In genomic region chr3:39141211-39141995, GRCh38 we compare ENCODE assay signal across 10 cellular contexts. TPM values are rescaled to one million over a fixed set of nuclear protein-coding genes. Genes with fewer than 3 reads are reported as not detected.
DNase-seq lines count a peak whose midpoint lies in the region; ATAC-seq, FAIRE-seq and TF ChIP-seq lines count a peak whose summit lies in the region.
"Had no signal": no experiment of that assay in that cellular context is flagged by ENCODE, and none has a peak within 500 bp of the region (broad histone marks: within the 10 kb centered on the region; RNA-seq: fewer than 3 reads in every experiment).

No MANE protein-coding gene starts in this region.

- H3K4me2 ChIP-seq in astrocyte (ENCODE audit: low read length) (peak overlapping the region; percentile 21), HepG2 (ENCODE audit: low read depth, low read length) (no peak overlapping the region)

- H3K9me3 ChIP-seq in astrocyte (ENCODE audit: insufficient read depth, low read depth, low read length) (no peaks in the 10 kb centered on the region), HepG2 (ENCODE audit: low read length) (no peaks in the 10 kb centered on the region), upper lobe of left lung (no peaks in the 10 kb centered on the region)
- H3K9me3 ChIP-seq: SJSA1 had no signal

- H3K4me1 ChIP-seq in astrocyte (ENCODE audit: insufficient read depth, low read length) (peaks cover 19% of the 10 kb centered on the region), HepG2 (ENCODE audit: insufficient read depth, low read length) (peaks cover 1% of the 10 kb centered on the region), upper lobe of left lung (peaks cover 65 to 83% (median 80%) of the 10 kb centered on the region in 4 donors)

- H3K27me3 ChIP-seq in astrocyte (ENCODE audit: insufficient read depth, low read length), result no peaks in the 10 kb centered on the region
- no peaks in the 10 kb centered on the region for H3K27me3 ChIP-seq in HepG2 (ENCODE audit: control insufficient read depth in 1 of 2, insufficient read depth in 2 of 2, low read length in 2 of 2)
- H3K27me3 ChIP-seq in upper lobe of left lung, result no peaks in the 10 kb centered on the region
- H3K27me3 ChIP-seq: SJSA1 had no signal

- intact Hi-C loops in HepG2 (cut with micrococcal nuclease; ENCODE audit: unreplicated experiment), result no loop called here

- H4K20me1 ChIP-seq in astrocyte (ENCODE audit: insufficient read depth, low read length), result peaks cover 90% of the 10 kb centered on the region
- peaks cover 4% of the 10 kb centered on the region; the same call in 1 of the 2 replicates for H4K20me1 ChIP-seq in HepG2 (ENCODE audit: insufficient read depth, low read length)

- CTCF ChIA-PET in activated CD4-positive, alpha-beta T cell treated with anti-CD3 and anti-CD28 coated beads, Interleukin-2, amount 10 ng/mL, durations not matched to agents 7 days and 5 days (lab: Charles Lee), result interaction anchor here (1.1 to 1.3 kb wide), 3 partner anchors 8 to 17 kb away, joined by 3 to 4 read pairs (median 3); no protein-coding TSS in a partner anchor
- CTCF ChIA-PET in HepG2 (lab: Yijun Ruan, JAX; ENCODE audit: low intra/inter-chr PET ratio, low total read pairs), result no interaction called here

- TF ChIP-seq RAD21 in HepG2 (CRISPR knock-in tag; IDR thresholded peaks at IDR 0.05), result no peak

- H3K27ac ChIP-seq in astrocyte (ENCODE audit: low read depth, low read length), result no peak overlapping the region
- no peak overlapping the region for H3K27ac ChIP-seq in HepG2 (ENCODE audit: extremely low read length, insufficient read depth, low read length)
- H3K27ac ChIP-seq in upper lobe of left lung, result peak overlapping the region; percentile 66 to 87 (median 78)
- H3K27ac ChIP-seq: SJSA1 had no signal

- H3K9ac ChIP-seq in astrocyte (ENCODE audit: low read length) (no peak overlapping the region), HepG2 (ENCODE audit: insufficient read depth, low read depth, low read length) (no peak overlapping the region)

- FAIRE-seq in astrocyte (lab: Jason Lieb, UNC) (no peak), HepG2 (lab: Jason Lieb, UNC) (no peak)
- FAIRE-seq: islet of Langerhans had no signal

- TF ChIP-seq EP300 in HepG2 (IDR thresholded peaks at IDR 0.05; ENCODE audit: low read depth in 2 of 2, low read length in 2 of 2) (no peak), HepG2 (CRISPR knock-in tag; IDR thresholded peaks at IDR 0.05; ENCODE audit: borderline replicate concordance) (no peak), upper lobe of left lung (IDR thresholded peaks at IDR 0.05) (peak in 1 of 4 donors; percentile 89)

- 97% methylated on average over 3 of the region's 3 CpGs for WGBS in HepG2 (ENCODE audit: low lambda C conversion rate)
- 11 to 38% methylated on average over 1 to 2 of the region's 3 CpGs for WGBS in upper lobe of left lung, 2 donors

- H2AFZ ChIP-seq in astrocyte (ENCODE audit: low read depth, low read length) (no peak overlapping the region), HepG2 (ENCODE audit: low read length) (no peak overlapping the region)

- peaks cover 60% of the 10 kb centered on the region for H3K36me3 ChIP-seq in astrocyte (ENCODE audit: insufficient read depth, low read length)
- peaks cover 26 to 48% of the 10 kb centered on the region in 2 experiments; a peak in 4 of 5 replicates for H3K36me3 ChIP-seq in HepG2 (replicated peaks in 1 of 2; ENCODE audit: control insufficient read depth in 1 of 2, insufficient read depth in 2 of 2, low read length in 2 of 2)
- H3K36me3 ChIP-seq in upper lobe of left lung, result peaks cover 24 to 97% (median 65%) of the 10 kb centered on the region in 4 donors

- no peaks in the 10 kb centered on the region for H3K9me3 Mint-ChIP-seq in activated CD4-positive, alpha-beta T cell treated with anti-CD3 and anti-CD28 coated beads, Interleukin-2, amount 10 ng/mL, durations not matched to agents 7 days and 5 days
- H3K9me3 Mint-ChIP-seq in astrocyte (ENCODE audit: unreplicated experiment), result no peaks in the 10 kb centered on the region

- peaks cover 28% of the 10 kb centered on the region for H3K4me1 Mint-ChIP-seq in activated CD4-positive, alpha-beta T cell treated with anti-CD3 and anti-CD28 coated beads, Interleukin-2, amount 10 ng/mL, durations not matched to agents 7 days and 5 days
- H3K4me1 Mint-ChIP-seq in astrocyte (ENCODE audit: low read depth, unreplicated experiment), result peaks cover 57% of the 10 kb centered on the region

- POLR2A ChIA-PET in activated CD4-positive, alpha-beta T cell treated with anti-CD3 and anti-CD28 coated beads, Interleukin-2, amount 10 ng/mL, durations not matched to agents 7 days and 5 days (lab: Charles Lee), result no interaction called here
- POLR2A ChIA-PET in HepG2 (lab: Yijun Ruan, JAX), result interaction anchor here (0.6 kb wide), 1 partner anchor 40 kb away, joined by 3 read pairs; no protein-coding TSS in a partner anchor

- TF ChIP-seq CTCF in astrocyte (IDR thresholded peaks at IDR 0.05; ENCODE audit: insufficient read depth, low read depth, low read length) (no peak), HepG2 (CRISPR knock-in tag; IDR thresholded peaks at IDR 0.05) (no peak), upper lobe of left lung (IDR thresholded peaks at IDR 0.05) (no peak)

- peak; percentile 21 for ATAC-seq in HepG2
- peak; percentile 54 to 85 for ATAC-seq in upper lobe of left lung (ENCODE audit: low FRiP score in 2 of 2)
- ATAC-seq in GM19467 (IDR thresholded peaks at IDR 0.05; ENCODE audit: unreplicated experiment), result no peak

- no peak overlapping the region for H3K4me3 ChIP-seq in astrocyte (ENCODE audit: insufficient read depth, low read depth, low read length)
- H3K4me3 ChIP-seq in HepG2 (replicated peaks in 1 of 3; ENCODE audit: insufficient read depth in 1 of 3, low read depth in 2 of 3, low read length in 3 of 3), result no peak overlapping the region
- no peak overlapping the region for H3K4me3 ChIP-seq in upper lobe of left lung
- H3K4me3 ChIP-seq: SJSA1 had no signal

- no peak for DNase-seq in activated CD4-positive, alpha-beta T cell treated with anti-CD3 and anti-CD28 coated beads, Interleukin-2, amount 10 ng/mL, durations not matched to agents 7 days and 5 days
- no peak for DNase-seq in activated CD4-positive, alpha-beta T cell treated with anti-CD3 and anti-CD28 coated beads for 1 hour
- peak; percentile 38 for DNase-seq in astrocyte (ENCODE audit: low read depth)
- DNase-seq in HepG2 (ENCODE audit: low spot score), result no peak
- peak; percentile 84 to 92 for DNase-seq in upper lobe of left lung
- no peak for DNase-seq in GM19240 (ENCODE audit: insufficient read length, low spot score)
- no peak for DNase-seq in stimulated activated CD8-positive, alpha-beta memory T cell treated with anti-CD3 and anti-CD28 coated beads, Interleukin-4, amount 100 ng/mL, for 48 hours

- no TSS peak for BruUV-seq in HepG2 (replicated peaks; lab: Mats Ljungman, UMichigan)

- in situ Hi-C loops in HepG2 (cut with HindIII; ENCODE audit: extremely low pct_ligation_motif_present, low pct_unique_long_range_greater_than_20kb), result no loop called here

- H3K4me3 Mint-ChIP-seq in activated CD4-positive, alpha-beta T cell treated with anti-CD3 and anti-CD28 coated beads, Interleukin-2, amount 10 ng/mL, durations not matched to agents 7 days and 5 days, result no peak overlapping the region
- H3K4me3 Mint-ChIP-seq in astrocyte (ENCODE audit: unreplicated experiment), result no peak overlapping the region

- TF ChIP-seq POLR2A in HepG2 (IDR thresholded peaks at IDR 0.05; ENCODE audit: insufficient read depth in 1 of 2, low read depth in 2 of 2, low read length in 2 of 2) (peak in 1 of 2 experiments; percentile 29; a peak in 1 of 4 replicates), upper lobe of left lung (IDR thresholded peaks at IDR 0.05) (peak in 1 of 4 donors; percentile 22)

- no peaks in the 10 kb centered on the region for H3K27me3 Mint-ChIP-seq in activated CD4-positive, alpha-beta T cell treated with anti-CD3 and anti-CD28 coated beads, Interleukin-2, amount 10 ng/mL, durations not matched to agents 7 days and 5 days
- H3K27me3 Mint-ChIP-seq in astrocyte (ENCODE audit: low read depth, unreplicated experiment), result no peaks in the 10 kb centered on the region

- H3K79me2 ChIP-seq in astrocyte (ENCODE audit: insufficient read depth, low read length) (peaks cover 70% of the 10 kb centered on the region), HepG2 (ENCODE audit: insufficient read depth, low read length) (no peaks in the 10 kb centered on the region)

- peak overlapping the region; percentile 5 for H3K27ac Mint-ChIP-seq in activated CD4-positive, alpha-beta T cell treated with anti-CD3 and anti-CD28 coated beads, Interleukin-2, amount 10 ng/mL, durations not matched to agents 7 days and 5 days
- H3K27ac Mint-ChIP-seq in astrocyte (ENCODE audit: unreplicated experiment), result no peak overlapping the region

- H3K36me3 Mint-ChIP-seq in activated CD4-positive, alpha-beta T cell treated with anti-CD3 and anti-CD28 coated beads, Interleukin-2, amount 10 ng/mL, durations not matched to agents 7 days and 5 days (ENCODE audit: low read depth), result peaks cover 40% of the 10 kb centered on the region
- peaks cover 37% of the 10 kb centered on the region for H3K36me3 Mint-ChIP-seq in astrocyte (ENCODE audit: low read depth, unreplicated experiment)

RNA-seq across cellular contexts. Expression of gene CSRNP1, which starts 12.0 kb away (rescaled TPM):
- total RNA-seq in activated CD4-positive, alpha-beta T cell treated with anti-CD3 and anti-CD28 coated beads, Interleukin-2, amount 10 ng/mL, durations not matched to agents 7 days and 5 days, result 10 to 100 TPM; 13.4 to 13.6 TPM
- total RNA-seq in astrocyte, result 42.3 and 47.0 TPM in 2 replicates
- total RNA-seq in HepG2 (2016; rRNA removed; fragmentation: Illumina TruSeq; extraction: Trizol), result 9.3 and 10.8 TPM in 2 replicates
- 1.5 and 2.3 TPM in 2 replicates for total RNA-seq in HepG2 (2016; cell fraction: cytosol; rRNA removed; fragmentation: Illumina TruSeq; extraction: Trizol; ENCODE audit: low read depth)
- 7.4 and 10.8 TPM in 2 replicates for total RNA-seq in HepG2 (2016; cell fraction: insoluble cytoplasmic fraction; rRNA removed; fragmentation: Illumina TruSeq; extraction: Trizol)
- total RNA-seq in HepG2 (2016; cell fraction: membrane; rRNA removed; fragmentation: Illumina TruSeq; extraction: Trizol), result 6.2 TPM in 2 replicates
- total RNA-seq in HepG2 (2016; cell fraction: nucleus; rRNA removed; fragmentation: Illumina TruSeq; extraction: Trizol), result 8.4 and 9.2 TPM in 2 replicates
- polyA plus RNA-seq in HepG2 (2011; rRNA removed), result 11.3 and 13.1 TPM in 2 replicates
- polyA plus RNA-seq in HepG2 (2011; cell fraction: cytosol; rRNA removed), result 10.2 and 11.5 TPM in 2 replicates
- 16.5 and 19.1 TPM in 2 replicates for polyA plus RNA-seq in HepG2 (2011; cell fraction: nucleus; rRNA removed)
- 7.1 and 11.4 TPM in 2 replicates for polyA plus RNA-seq in HepG2 (2012)
- polyA plus RNA-seq in HepG2 (2016; cell fraction: cytosol; fragmentation: Illumina TruSeq; extraction: Trizol; ENCODE audit: low read depth), result 0.62 and 0.80 TPM in 2 replicates
- 5.7 and 6.6 TPM in 2 replicates for polyA plus RNA-seq in HepG2 (2016; cell fraction: insoluble cytoplasmic fraction; fragmentation: Illumina TruSeq; extraction: Trizol; ENCODE audit: low read depth)
- polyA plus RNA-seq in HepG2 (2016; cell fraction: membrane; fragmentation: Illumina TruSeq; extraction: Trizol; ENCODE audit: low read depth), result 2.0 and 2.4 TPM in 2 replicates
- 11.8 and 12.9 TPM in 2 replicates for polyA plus RNA-seq in HepG2 (2016; cell fraction: nucleus; fragmentation: Illumina TruSeq; extraction: Trizol; ENCODE audit: insufficient read depth, low read depth)
- polyA minus RNA-seq in HepG2 (2011; rRNA and poly(A)+ RNA removed; ENCODE audit: low replicate concordance), result 16.7 and 44.8 TPM in 2 replicates
- 13.3 and 14.3 TPM in 2 replicates for polyA minus RNA-seq in HepG2 (2011; cell fraction: cytosol; rRNA and poly(A)+ RNA removed)
- 18.9 and 21.8 TPM in 2 replicates for polyA minus RNA-seq in HepG2 (2011; cell fraction: nucleus; rRNA and poly(A)+ RNA removed)
- 100 to 1,000 TPM in 1 of 6 donors, 10 to 100 TPM in 5; 32.5 to 128 (median 82.4) TPM for total RNA-seq in upper lobe of left lung

RNA-seq across cellular contexts. Expression of gene TTC21A, which starts 33.9 kb away (rescaled TPM):
- total RNA-seq in activated CD4-positive, alpha-beta T cell treated with anti-CD3 and anti-CD28 coated beads, Interleukin-2, amount 10 ng/mL, durations not matched to agents 7 days and 5 days, result 1 to 10 TPM; 3.8 to 5.1 TPM
- total RNA-seq in astrocyte, result 3.9 and 4.1 TPM in 2 replicates
- total RNA-seq in HepG2 (2016; rRNA removed; fragmentation: Illumina TruSeq; extraction: Trizol), result 0.31 and 0.39 TPM in 2 replicates
- total RNA-seq in HepG2 (2016; cell fraction: cytosol; rRNA removed; fragmentation: Illumina TruSeq; extraction: Trizol; ENCODE audit: low read depth), result 0.88 TPM in 1 of 2 replicates, not detected in the other
- 0.26 and 0.36 TPM in 2 replicates for total RNA-seq in HepG2 (2016; cell fraction: insoluble cytoplasmic fraction; rRNA removed; fragmentation: Illumina TruSeq; extraction: Trizol)
- 0.07 and 0.22 TPM in 2 replicates for total RNA-seq in HepG2 (2016; cell fraction: membrane; rRNA removed; fragmentation: Illumina TruSeq; extraction: Trizol)
- 0.50 and 2.4 TPM in 2 replicates for total RNA-seq in HepG2 (2016; cell fraction: nucleus; rRNA removed; fragmentation: Illumina TruSeq; extraction: Trizol)
- 1.5 and 1.6 TPM in 2 replicates for polyA plus RNA-seq in HepG2 (2011; rRNA removed)
- 0.27 and 0.48 TPM in 2 replicates for polyA plus RNA-seq in HepG2 (2011; cell fraction: cytosol; rRNA removed)
- 4.9 and 6.3 TPM in 2 replicates for polyA plus RNA-seq in HepG2 (2011; cell fraction: nucleus; rRNA removed)
- 0.63 and 0.74 TPM in 2 replicates for polyA plus RNA-seq in HepG2 (2012)
- polyA plus RNA-seq in HepG2 (2016; cell fraction: cytosol; fragmentation: Illumina TruSeq; extraction: Trizol; ENCODE audit: low read depth), result 0.08 and 0.12 TPM in 2 replicates
- polyA plus RNA-seq in HepG2 (2016; cell fraction: insoluble cytoplasmic fraction; fragmentation: Illumina TruSeq; extraction: Trizol; ENCODE audit: low read depth), result 0.25 and 0.41 TPM in 2 replicates
- polyA plus RNA-seq in HepG2 (2016; cell fraction: membrane; fragmentation: Illumina TruSeq; extraction: Trizol; ENCODE audit: low read depth), result 0.14 and 0.63 TPM in 2 replicates
- polyA plus RNA-seq in HepG2 (2016; cell fraction: nucleus; fragmentation: Illumina TruSeq; extraction: Trizol; ENCODE audit: insufficient read depth, low read depth), result 2.2 TPM in 2 replicates
- 1.4 and 2.3 TPM in 2 replicates for polyA minus RNA-seq in HepG2 (2011; rRNA and poly(A)+ RNA removed; ENCODE audit: low replicate concordance)
- 0.53 TPM in 1 of 2 replicates, not detected in the other for polyA minus RNA-seq in HepG2 (2011; cell fraction: cytosol; rRNA and poly(A)+ RNA removed)
- polyA minus RNA-seq in HepG2 (2011; cell fraction: nucleus; rRNA and poly(A)+ RNA removed), result 3.1 and 5.3 TPM in 2 replicates
- total RNA-seq in upper lobe of left lung, result 10 to 100 TPM in 4 of 6 donors, 1 to 10 TPM in 2; 7.4 to 52.4 (median 14.3) TPM

RNA-seq across cellular contexts. Expression of gene GORASP1, which starts 34.0 kb away (rescaled TPM):
- 10 to 100 TPM; 31.6 to 33.7 TPM for total RNA-seq in activated CD4-positive, alpha-beta T cell treated with anti-CD3 and anti-CD28 coated beads, Interleukin-2, amount 10 ng/mL, durations not matched to agents 7 days and 5 days
- 39.5 and 45.6 TPM in 2 replicates for total RNA-seq in astrocyte
- 27.0 and 36.4 TPM in 2 replicates for total RNA-seq in HepG2 (2016; rRNA removed; fragmentation: Illumina TruSeq; extraction: Trizol)
- 6.2 and 6.3 TPM in 2 replicates for total RNA-seq in HepG2 (2016; cell fraction: cytosol; rRNA removed; fragmentation: Illumina TruSeq; extraction: Trizol; ENCODE audit: low read depth)
- total RNA-seq in HepG2 (2016; cell fraction: insoluble cytoplasmic fraction; rRNA removed; fragmentation: Illumina TruSeq; extraction: Trizol), result 24.7 and 34.0 TPM in 2 replicates
- 11.1 and 12.7 TPM in 2 replicates for total RNA-seq in HepG2 (2016; cell fraction: membrane; rRNA removed; fragmentation: Illumina TruSeq; extraction: Trizol)
- 42.3 and 46.1 TPM in 2 replicates for total RNA-seq in HepG2 (2016; cell fraction: nucleus; rRNA removed; fragmentation: Illumina TruSeq; extraction: Trizol)
- polyA plus RNA-seq in HepG2 (2011; rRNA removed), result 39.8 and 41.6 TPM in 2 replicates
- polyA plus RNA-seq in HepG2 (2011; cell fraction: cytosol; rRNA removed), result 22.2 and 27.9 TPM in 2 replicates
- 99.2 and 109 TPM in 2 replicates for polyA plus RNA-seq in HepG2 (2011; cell fraction: nucleus; rRNA removed)
- polyA plus RNA-seq in HepG2 (2012), result 14.9 and 22.9 TPM in 2 replicates
- polyA plus RNA-seq in HepG2 (2016; cell fraction: cytosol; fragmentation: Illumina TruSeq; extraction: Trizol; ENCODE audit: low read depth), result 2.9 and 3.2 TPM in 2 replicates
- 28.7 and 29.9 TPM in 2 replicates for polyA plus RNA-seq in HepG2 (2016; cell fraction: insoluble cytoplasmic fraction; fragmentation: Illumina TruSeq; extraction: Trizol; ENCODE audit: low read depth)
- polyA plus RNA-seq in HepG2 (2016; cell fraction: membrane; fragmentation: Illumina TruSeq; extraction: Trizol; ENCODE audit: low read depth), result 7.1 and 7.7 TPM in 2 replicates
- polyA plus RNA-seq in HepG2 (2016; cell fraction: nucleus; fragmentation: Illumina TruSeq; extraction: Trizol; ENCODE audit: insufficient read depth, low read depth), result 59.7 and 73.8 TPM in 2 replicates
- 59.3 and 84.8 TPM in 2 replicates for polyA minus RNA-seq in HepG2 (2011; rRNA and poly(A)+ RNA removed; ENCODE audit: low replicate concordance)
- 13.8 and 14.9 TPM in 2 replicates for polyA minus RNA-seq in HepG2 (2011; cell fraction: cytosol; rRNA and poly(A)+ RNA removed)
- 46.4 and 49.4 TPM in 2 replicates for polyA minus RNA-seq in HepG2 (2011; cell fraction: nucleus; rRNA and poly(A)+ RNA removed)
- total RNA-seq in upper lobe of left lung, result 10 to 100 TPM; 71.1 to 99.5 (median 79.8) TPM

RNA-seq across cellular contexts. Expression of gene XIRP1, which starts 51.0 kb away (rescaled TPM):
- total RNA-seq in activated CD4-positive, alpha-beta T cell treated with anti-CD3 and anti-CD28 coated beads, Interleukin-2, amount 10 ng/mL, durations not matched to agents 7 days and 5 days, result not detected
- total RNA-seq in astrocyte, result 1.1 and 1.5 TPM in 2 replicates
- not detected in 2 replicates for total RNA-seq in HepG2 (2016; rRNA removed; fragmentation: Illumina TruSeq; extraction: Trizol)
- total RNA-seq in HepG2 (2016; cell fraction: cytosol; rRNA removed; fragmentation: Illumina TruSeq; extraction: Trizol; ENCODE audit: low read depth), result not detected in 2 replicates
- total RNA-seq in HepG2 (2016; cell fraction: insoluble cytoplasmic fraction; rRNA removed; fragmentation: Illumina TruSeq; extraction: Trizol), result not detected in 2 replicates
- not detected in 2 replicates for total RNA-seq in HepG2 (2016; cell fraction: membrane; rRNA removed; fragmentation: Illumina TruSeq; extraction: Trizol)
- not detected in 2 replicates for total RNA-seq in HepG2 (2016; cell fraction: nucleus; rRNA removed; fragmentation: Illumina TruSeq; extraction: Trizol)
- not detected in 2 replicates for polyA plus RNA-seq in HepG2 (2011; rRNA removed)
- polyA plus RNA-seq in HepG2 (2011; cell fraction: cytosol; rRNA removed), result not detected in 2 replicates
- polyA plus RNA-seq in HepG2 (2011; cell fraction: nucleus; rRNA removed), result 0.02 TPM in 1 of 2 replicates, not detected in the other
- polyA plus RNA-seq in HepG2 (2012), result not detected in 2 replicates
- not detected in 2 replicates for polyA plus RNA-seq in HepG2 (2016; cell fraction: cytosol; fragmentation: Illumina TruSeq; extraction: Trizol; ENCODE audit: low read depth)
- not detected in 2 replicates for polyA plus RNA-seq in HepG2 (2016; cell fraction: insoluble cytoplasmic fraction; fragmentation: Illumina TruSeq; extraction: Trizol; ENCODE audit: low read depth)
- not detected in 2 replicates for polyA plus RNA-seq in HepG2 (2016; cell fraction: membrane; fragmentation: Illumina TruSeq; extraction: Trizol; ENCODE audit: low read depth)
- polyA plus RNA-seq in HepG2 (2016; cell fraction: nucleus; fragmentation: Illumina TruSeq; extraction: Trizol; ENCODE audit: insufficient read depth, low read depth), result not detected in 2 replicates
- not detected in 2 replicates for polyA minus RNA-seq in HepG2 (2011; rRNA and poly(A)+ RNA removed; ENCODE audit: low replicate concordance)
- not detected in 2 replicates for polyA minus RNA-seq in HepG2 (2011; cell fraction: cytosol; rRNA and poly(A)+ RNA removed)
- polyA minus RNA-seq in HepG2 (2011; cell fraction: nucleus; rRNA and poly(A)+ RNA removed), result not detected in 2 replicates
- total RNA-seq in upper lobe of left lung, result 1 to 10 TPM in 1 of 6 donors, under 1 TPM in 2, not detected in 3; 0.07 to 1.2 (median 0.10) TPM

Comparison
In these comparisons a context has a peak if more than half of its experiments do, and no peak if none do; other contexts are left out.
1. DNase-seq: peak in astrocyte (single experiment) and upper lobe of left lung (2 of 2); none in activated CD4-positive, alpha-beta T cell treated with anti-CD3 and anti-CD28 coated beads, Interleukin-2, amount 10 ng/mL, durations not matched to agents 7 days and 5 days (single experiment), activated CD4-positive, alpha-beta T cell treated with anti-CD3 and anti-CD28 coated beads for 1 hour (single experiment), HepG2 (single experiment), GM19240 (single experiment) and stimulated activated CD8-positive, alpha-beta memory T cell treated with anti-CD3 and anti-CD28 coated beads, Interleukin-4, amount 100 ng/mL, for 48 hours (single experiment).
2. H3K27ac ChIP-seq: peak in upper lobe of left lung (4 of 4); none in astrocyte (single experiment) and HepG2 (single experiment).